8 cellular contexts compared by ENCODE assay signal in the genomic region with DNA sequence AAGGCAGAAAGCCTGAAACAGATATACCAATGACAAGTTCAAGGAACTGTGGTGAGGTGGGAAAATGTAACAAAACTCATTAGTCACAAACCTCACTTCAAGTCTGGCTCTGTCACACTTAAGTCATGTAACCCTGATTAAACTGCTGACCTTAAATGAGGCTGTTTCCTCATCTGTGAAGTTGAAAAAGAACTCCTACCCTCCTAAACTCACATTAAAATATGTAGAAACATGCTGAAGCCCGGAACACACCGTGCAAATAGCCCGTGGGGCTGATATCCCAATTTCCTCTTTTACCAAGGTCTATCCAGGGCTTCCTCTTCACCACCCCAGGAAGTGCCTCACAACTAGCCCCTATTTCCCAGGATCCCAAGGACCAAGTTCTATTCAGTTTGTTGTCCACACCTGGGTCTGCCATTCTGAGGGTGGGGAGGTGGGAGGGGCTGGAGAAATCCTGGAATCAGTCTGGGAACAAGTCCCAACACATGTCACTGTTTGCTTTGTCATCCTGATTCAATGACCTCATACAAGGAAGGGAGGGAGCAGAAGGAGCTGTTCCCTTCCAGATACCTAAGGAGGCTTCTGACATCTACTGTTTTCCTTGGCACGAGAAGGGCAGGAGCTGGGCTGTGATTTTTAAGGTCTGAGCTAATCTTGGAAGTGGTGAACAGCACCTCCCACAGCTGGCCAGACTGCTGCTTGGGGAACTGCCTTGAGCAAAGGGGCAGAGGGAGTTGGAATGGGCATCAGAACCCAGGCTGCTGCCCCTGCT. TPM values are rescaled to one million over a fixed set of nuclear protein-coding genes. Genes with fewer than 3 reads are reported as not detected.
DNase-seq lines count a peak whose midpoint lies in the region; ATAC-seq and TF ChIP-seq lines count a peak whose summit lies in the region.

No MANE protein-coding gene starts in this region.

- H3K9ac ChIP-seq in HUES48 (ENCODE audit: low read depth, low read length) = no peak overlapping the region

- H3K4me3 ChIP-seq in HUES48 (ENCODE audit: low read depth, low read length) (no peak overlapping the region), breast epithelium (no peak overlapping the region)

- H3K36me3 ChIP-seq in HUES48 (ENCODE audit: control insufficient read depth, insufficient read depth, low read length) (no peaks in the 10 kb centered on the region), breast epithelium (no peaks in the 10 kb centered on the region)

- peak; percentile 88 for DNase-seq in AG09319 (ENCODE audit: extremely low read depth, low read depth)
- peak; percentile 64 to 87 for DNase-seq in breast epithelium (ENCODE audit: low spot score in 2 of 2)
- DNase-seq in medulla oblongata (ENCODE audit: extremely low spot score) = peak; percentile 44
- DNase-seq in COLO829 (ENCODE audit: low spot score) = no peak
- DNase-seq in iPS-NIHi7 (ENCODE audit: extremely low spot score) = no peak
- no peak for DNase-seq in activated CD4-positive, alpha-beta T cell treated with anti-CD3 and anti-CD28 coated beads, Interleukin-2, amount 50 U/mL, for 48 hours

- H3K9me3 ChIP-seq in HUES48 (ENCODE audit: control insufficient read depth, insufficient read depth, low read length) = no peaks in the 10 kb centered on the region
- no peaks in the 10 kb centered on the region for H3K9me3 ChIP-seq in breast epithelium

- H3K4me1 ChIP-seq in HUES48 (ENCODE audit: control insufficient read depth, insufficient read depth, low read length) = peaks cover 11% of the 10 kb centered on the region; the same call in 1 of the 2 replicates
- no peaks in the 10 kb centered on the region for H3K4me1 ChIP-seq in breast epithelium

- no peak for ATAC-seq in GM21576 (IDR thresholded peaks at IDR 0.05; ENCODE audit: unreplicated experiment)

- intact Hi-C loops in breast epithelium (cut with DNase I; ENCODE audit: low total_unique reads) = no loop called here

- H3K27me3 ChIP-seq in HUES48 (ENCODE audit: control insufficient read depth, insufficient read depth, low read length) = no peaks in the 10 kb centered on the region
- no peaks in the 10 kb centered on the region for H3K27me3 ChIP-seq in breast epithelium

- TF ChIP-seq POLR2A in breast epithelium (IDR thresholded peaks at IDR 0.05) = no peak

- H3K27ac ChIP-seq in HUES48 (ENCODE audit: low read depth, low read length) = peak overlapping the region; percentile 33
- H3K27ac ChIP-seq in breast epithelium = peak overlapping the region; percentile 91 to 96

- TF ChIP-seq CTCF in AG09319 (IDR thresholded peaks at IDR 0.05; ENCODE audit: low read depth, low read length) (no peak), breast epithelium (IDR thresholded peaks at IDR 0.05) (no peak)

RNA-seq across cellular contexts. Expression of a gene that starts 42.3 kb away (rescaled TPM):
- 10 to 100 TPM; 23.3 to 27.1 (median 24.3) TPM for total RNA-seq in breast epithelium

RNA-seq across cellular contexts. Expression of a gene that starts 42.6 kb away (rescaled TPM):
- total RNA-seq in breast epithelium = 10 to 100 TPM; 21.4 to 34.2 (median 25.9) TPM

Comparison
In these comparisons a context has a peak if more than half of its experiments do, and no peak if none do; other contexts are left out.
1. DNase-seq: peak in AG09319 (single experiment), breast epithelium (2 of 2) and medulla oblongata (single experiment); none in COLO829 (single experiment), iPS-NIHi7 (single experiment) and activated CD4-positive, alpha-beta T cell treated with anti-CD3 and anti-CD28 coated beads, Interleukin-2, amount 50 U/mL, for 48 hours (0 of 2).